ENCODE assay signal across 13 cellular contexts in genomic region chr1:4584471-4584870, GRCh38.
DNase-seq lines count a peak whose midpoint lies in the region; ATAC-seq and TF ChIP-seq lines count a peak whose summit lies in the region.
"Had no signal": no experiment of that assay in that cellular context is flagged by ENCODE, and none has a peak within 500 bp of the region (broad histone marks: within the 10 kb centered on the region; RNA-seq: fewer than 3 reads in every experiment).

No MANE protein-coding gene starts in this region.

- H3K4me1 Mint-ChIP-seq in activated CD8-positive, alpha-beta memory T cell treated with anti-CD3 and anti-CD28 coated beads, Interleukin-2, amount 10 ng/mL, durations not matched to agents 7 days and 5 days, result no peaks in the 10 kb centered on the region
- peaks cover 7% of the 10 kb centered on the region for H3K4me1 Mint-ChIP-seq in endothelial cell (ENCODE audit: unreplicated experiment)
- H3K4me1 Mint-ChIP-seq: CD8-positive, alpha-beta memory T cell; GM23338 had no signal

- no peaks in the 10 kb centered on the region for H4K20me1 ChIP-seq in DOHH2 (ENCODE audit: control insufficient read depth, insufficient read depth, low read depth, low read length)

- no peak for ATAC-seq in activated CD8-positive, alpha-beta memory T cell treated with anti-CD3 and anti-CD28 coated beads, Interleukin-2, amount 10 ng/mL, durations not matched to agents 7 days and 5 days

- peak overlapping the region; percentile 43 for H3K4me3 ChIP-seq in DOHH2 (ENCODE audit: low read length)
- H3K4me3 ChIP-seq in MG63, result no peak overlapping the region
- H3K4me3 ChIP-seq: GM23338 had no signal

- no peak overlapping the region for H3K27ac Mint-ChIP-seq in activated CD8-positive, alpha-beta memory T cell treated with anti-CD3 and anti-CD28 coated beads, Interleukin-2, amount 10 ng/mL, durations not matched to agents 7 days and 5 days
- H3K27ac Mint-ChIP-seq in endothelial cell (ENCODE audit: unreplicated experiment), result no peak overlapping the region
- H3K27ac Mint-ChIP-seq: CD8-positive, alpha-beta memory T cell; GM23338 had no signal

- CTCF ChIA-PET in activated CD8-positive, alpha-beta memory T cell treated with anti-CD3 and anti-CD28 coated beads, Interleukin-2, amount 10 ng/mL, durations not matched to agents 7 days and 5 days (lab: Charles Lee), result interaction anchor here (1.1 to 1.3 kb wide), 2 partner anchors 11 to 33 kb away, joined by 3 to 5 read pairs; no protein-coding TSS in a partner anchor

- DNase-seq in NCI-H82 (lab: John Stamatoyannopoulos, UW) (peak; percentile 91), islet precursor cell (peak; percentile 12), posterior vena cava (ENCODE audit: low spot score) (peak; percentile 43), MG63 (no peak), amniotic stem cell (lab: John Stamatoyannopoulos, UW) (no peak), endothelial cell (ENCODE audit: low spot score) (no peak)
- no peak for DNase-seq in activated CD8-positive, alpha-beta memory T cell treated with anti-CD3 and anti-CD28 coated beads, Interleukin-2, amount 10 ng/mL, durations not matched to agents 7 days and 5 days
- DNase-seq: IMR-90 had no signal

- H3K4me1 ChIP-seq in DOHH2 (ENCODE audit: control insufficient read depth, low read length), result peaks cover 20% of the 10 kb centered on the region
- H3K4me1 ChIP-seq: BE2C, Caco-2 had no signal

- no peaks in the 10 kb centered on the region for H3F3A ChIP-seq in DOHH2 (ENCODE audit: control insufficient read depth, insufficient read depth)

- intact Hi-C loops in posterior vena cava (cut with DNase I), result no loop called here

- peak overlapping the region; percentile 59 for H3K4me2 ChIP-seq in DOHH2 (ENCODE audit: low read length)
- H3K4me2 ChIP-seq: GM23338 had no signal

- H3K36me3 ChIP-seq in DOHH2 (ENCODE audit: control insufficient read depth, low read length) (no peaks in the 10 kb centered on the region), MG63 (no peaks in the 10 kb centered on the region)
- H3K36me3 ChIP-seq: BE2C had no signal

- H3K79me2 ChIP-seq in DOHH2 (ENCODE audit: control insufficient read depth, low read length), result no peaks in the 10 kb centered on the region

- H3K4me3 Mint-ChIP-seq in activated CD8-positive, alpha-beta memory T cell treated with anti-CD3 and anti-CD28 coated beads, Interleukin-2, amount 10 ng/mL, durations not matched to agents 7 days and 5 days, result no peak overlapping the region
- H3K4me3 Mint-ChIP-seq in endothelial cell (ENCODE audit: unreplicated experiment), result no peak overlapping the region
- H3K4me3 Mint-ChIP-seq: CD8-positive, alpha-beta memory T cell; GM23338 had no signal

- no peaks in the 10 kb centered on the region for H3K27me3 ChIP-seq in DOHH2 (ENCODE audit: control insufficient read depth, low read length)
- H3K27me3 ChIP-seq in MG63, result 0 out of 2 replicates have a peak, but pooled peaks cover 4% of the 10 kb centered on the region
- H3K27me3 ChIP-seq: BE2C had no signal

- H3K9me3 ChIP-seq in DOHH2 (ENCODE audit: control insufficient read depth, insufficient read depth, low read length), result no peaks in the 10 kb centered on the region
- H3K9me3 ChIP-seq in MG63, result no peaks in the 10 kb centered on the region
- H3K9me3 ChIP-seq: BE2C, Caco-2 had no signal

- H3K9me3 Mint-ChIP-seq in activated CD8-positive, alpha-beta memory T cell treated with anti-CD3 and anti-CD28 coated beads, Interleukin-2, amount 10 ng/mL, durations not matched to agents 7 days and 5 days (ENCODE audit: low read depth), result no peaks in the 10 kb centered on the region
- H3K9me3 Mint-ChIP-seq in endothelial cell (ENCODE audit: unreplicated experiment), result no peaks in the 10 kb centered on the region
- H3K9me3 Mint-ChIP-seq: CD8-positive, alpha-beta memory T cell had no signal

- H3K27ac ChIP-seq in DOHH2 (ENCODE audit: low read depth, low read length), result peak overlapping the region; percentile 20; the same call in 1 of the 2 replicates

- H3K27me3 Mint-ChIP-seq in activated CD8-positive, alpha-beta memory T cell treated with anti-CD3 and anti-CD28 coated beads, Interleukin-2, amount 10 ng/mL, durations not matched to agents 7 days and 5 days, result peaks cover 31% of the 10 kb centered on the region
- peaks cover 6% of the 10 kb centered on the region for H3K27me3 Mint-ChIP-seq in endothelial cell (ENCODE audit: unreplicated experiment)

- TF ChIP-seq CTCF in DOHH2 (IDR thresholded peaks at IDR 0.05; ENCODE audit: low read depth, low read length, poor library complexity, severe bottlenecking) (no peak), endothelial cell (IDR thresholded peaks at IDR 0.05; ENCODE audit: unreplicated experiment) (no peak)

- no peaks in the 10 kb centered on the region for H3K36me3 Mint-ChIP-seq in activated CD8-positive, alpha-beta memory T cell treated with anti-CD3 and anti-CD28 coated beads, Interleukin-2, amount 10 ng/mL, durations not matched to agents 7 days and 5 days
- peaks cover 6% of the 10 kb centered on the region for H3K36me3 Mint-ChIP-seq in endothelial cell (ENCODE audit: low read depth, unreplicated experiment)
- H3K36me3 Mint-ChIP-seq: CD8-positive, alpha-beta memory T cell had no signal

- H3K9me2 ChIP-seq in DOHH2 (replicated peaks; ENCODE audit: control insufficient read depth, low read length), result no peaks in the 10 kb centered on the region

Comparison
In these comparisons a context has a peak if more than half of its experiments do, and no peak if none do; other contexts are left out.
1. DNase-seq: peak in NCI-H82 (single experiment), islet precursor cell (single experiment) and posterior vena cava (single experiment); none in MG63 (single experiment), activated CD8-positive, alpha-beta memory T cell treated with anti-CD3 and anti-CD28 coated beads, Interleukin-2, amount 10 ng/mL, durations not matched to agents 7 days and 5 days (single experiment), amniotic stem cell (single experiment) and endothelial cell (single experiment).